In the genomic region with DNA sequence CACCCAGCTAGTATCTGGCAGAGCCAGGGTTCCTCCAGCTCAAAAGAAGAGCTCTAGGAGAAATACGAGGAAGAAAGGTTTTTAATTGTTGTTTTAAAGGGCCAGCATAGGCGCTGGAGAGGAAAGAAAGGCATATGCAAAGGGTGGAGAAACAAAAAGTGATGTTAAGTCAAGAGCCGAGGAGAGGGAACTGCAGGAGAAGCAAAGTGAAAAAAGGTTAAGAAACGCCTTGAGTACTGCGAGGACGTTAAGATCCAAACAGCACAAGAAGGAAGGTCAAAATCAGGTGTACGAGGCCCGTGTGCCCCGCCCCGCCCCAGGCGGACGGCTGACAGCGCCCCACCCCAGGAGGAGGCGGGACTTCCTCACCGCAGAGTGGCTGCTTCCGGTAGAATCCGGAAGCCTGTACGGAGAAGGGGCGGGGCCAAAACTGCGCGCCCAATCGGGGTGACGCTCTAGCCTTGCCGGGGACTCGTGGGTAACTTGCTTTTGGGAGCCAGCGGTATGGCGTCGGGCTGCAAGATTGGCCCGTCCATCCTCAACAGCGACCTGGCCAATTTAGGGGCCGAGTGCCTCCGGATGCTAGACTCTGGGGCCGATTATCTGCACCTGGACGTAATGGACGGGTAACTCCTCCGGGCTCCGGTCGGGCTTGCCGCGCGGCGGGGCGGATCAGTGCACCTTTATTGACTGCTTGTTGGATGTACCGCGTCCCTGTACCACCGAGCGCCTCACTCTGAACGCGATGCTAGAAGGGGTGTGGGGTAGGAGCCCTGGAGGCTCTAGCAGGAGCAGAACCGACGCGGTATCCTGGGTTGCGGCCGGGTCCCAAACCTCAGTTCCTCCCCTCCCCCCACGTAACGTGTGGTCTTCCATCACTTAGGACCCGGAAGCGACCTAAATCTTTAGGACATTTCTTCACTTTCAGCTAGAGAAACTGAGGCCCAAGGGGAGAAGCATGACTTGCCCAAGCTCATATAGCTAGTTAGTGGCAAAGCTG, we compare ENCODE assay signal across 8 cellular contexts. TPM values are rescaled to one million over a fixed set of nuclear protein-coding genes. Genes with fewer than 3 reads are reported as not detected.
A peak's percentile ranks its signal among the peaks of the same experiment; 100 is the strongest.
DNase-seq lines count a peak whose midpoint lies in the region; ATAC-seq and TF ChIP-seq lines count a peak whose summit lies in the region.

A gene (plus strand): TSS at position 481 of the 1,000 bp plus-strand sequence. CDS start 24 bp downstream, at position 505.

- intact Hi-C loops in left cardiac atrium (cut with DNase I) = loop anchor here in 1 of 2 donors (5.0 kb wide), 1 partner anchor 170 kb away; a partner anchor contains a TSS
- intact Hi-C loops in posterior vena cava (cut with DNase I) = no loop called here
- intact Hi-C loops in upper lobe of right lung (cut with DNase I) = no loop called here

- peak; percentile 99 for ATAC-seq in HG02884 (IDR thresholded peaks at IDR 0.05; ENCODE audit: unreplicated experiment)
- ATAC-seq in left cardiac atrium = peak; percentile 100
- ATAC-seq in upper lobe of right lung = peak; percentile 100

- peak; percentile 91 for DNase-seq in GM13977 (ENCODE audit: low spot score)
- DNase-seq in NCI-H1694 (lab: John Stamatoyannopoulos, UW) = peak; percentile 94
- DNase-seq in amniotic stem cell (lab: John Stamatoyannopoulos, UW) = peak; percentile 91
- peak; percentile 98 for DNase-seq in left cardiac atrium
- peak; percentile 99 for DNase-seq in posterior vena cava (ENCODE audit: low spot score)
- peak; percentile 99 for DNase-seq in upper lobe of right lung

- TF ChIP-seq CTCF in GM13977 (IDR thresholded peaks at IDR 0.05; ENCODE audit: extremely low read depth, insufficient read depth, missing control alignments) (no peak), upper lobe of right lung (IDR thresholded peaks at IDR 0.05) (no peak)

- peak within 1 kb of the TSS; percentile 93 for H3K27ac Mint-ChIP-seq in T-helper 1 cell treated with Interleukin-12 subunit alpha and Interleukin-12 subunit beta and Interleukin-4 antibody, amounts not matched to agents 30 μg/mL and 1 μg/mL, for 36 hours

- H3K4me3 ChIP-seq in upper lobe of right lung = peak within 1 kb of the TSS; percentile 99

- no peaks in the 10 kb centered on the region for H3K27me3 ChIP-seq in upper lobe of right lung

- peak within 1 kb of the TSS; percentile 80 for H3K27ac ChIP-seq in upper lobe of right lung

- H3K9me3 Mint-ChIP-seq in T-helper 1 cell treated with Interleukin-12 subunit alpha and Interleukin-12 subunit beta and Interleukin-4 antibody, amounts not matched to agents 30 μg/mL and 1 μg/mL, for 36 hours = peaks cover 6% of the 10 kb centered on the region

- H3K36me3 ChIP-seq in upper lobe of right lung = no peaks in the 10 kb centered on the region

- peak within 1 kb of the TSS; percentile 93 for H3K4me3 Mint-ChIP-seq in T-helper 1 cell treated with Interleukin-12 subunit alpha and Interleukin-12 subunit beta and Interleukin-4 antibody, amounts not matched to agents 30 μg/mL and 1 μg/mL, for 36 hours

- H3K4me1 ChIP-seq in upper lobe of right lung = peaks cover 32% of the 10 kb centered on the region

- H3K9me3 ChIP-seq in upper lobe of right lung = no peaks in the 10 kb centered on the region

- H3K4me1 Mint-ChIP-seq in T-helper 1 cell treated with Interleukin-12 subunit alpha and Interleukin-12 subunit beta and Interleukin-4 antibody, amounts not matched to agents 30 μg/mL and 1 μg/mL, for 36 hours (ENCODE audit: low read depth) = peaks cover 43% of the 10 kb centered on the region

- H3K36me3 Mint-ChIP-seq in T-helper 1 cell treated with Interleukin-12 subunit alpha and Interleukin-12 subunit beta and Interleukin-4 antibody, amounts not matched to agents 30 μg/mL and 1 μg/mL, for 36 hours (ENCODE audit: low read depth) = peaks cover 5% of the 10 kb centered on the region

- in situ Hi-C loops in GM13977 (cut with MboI; ENCODE audit: low pct_unique_long_range_greater_than_20kb, low sequenced_read_pairs, unreplicated experiment) = no loop called here

- H3K27me3 Mint-ChIP-seq in T-helper 1 cell treated with Interleukin-12 subunit alpha and Interleukin-12 subunit beta and Interleukin-4 antibody, amounts not matched to agents 30 μg/mL and 1 μg/mL, for 36 hours (ENCODE audit: low read depth) = no peaks in the 10 kb centered on the region

RNA-seq across cellular contexts. Expression of the gene that starts here (rescaled TPM):
- total RNA-seq in left cardiac atrium = 10 to 100 TPM; 29.3 to 30.0 TPM
- total RNA-seq in posterior vena cava = 10 to 100 TPM; 40.0 to 47.4 TPM
- 47.7 TPM for total RNA-seq in upper lobe of right lung

Comparison
In these comparisons a context has a peak if more than half of its experiments do, and no peak if none do; other contexts are left out.
1. Peak in every context shown above with its lines: DNase-seq, ATAC-seq, H3K4me3 ChIP-seq and H3K27ac ChIP-seq.